In the genomic region with DNA sequence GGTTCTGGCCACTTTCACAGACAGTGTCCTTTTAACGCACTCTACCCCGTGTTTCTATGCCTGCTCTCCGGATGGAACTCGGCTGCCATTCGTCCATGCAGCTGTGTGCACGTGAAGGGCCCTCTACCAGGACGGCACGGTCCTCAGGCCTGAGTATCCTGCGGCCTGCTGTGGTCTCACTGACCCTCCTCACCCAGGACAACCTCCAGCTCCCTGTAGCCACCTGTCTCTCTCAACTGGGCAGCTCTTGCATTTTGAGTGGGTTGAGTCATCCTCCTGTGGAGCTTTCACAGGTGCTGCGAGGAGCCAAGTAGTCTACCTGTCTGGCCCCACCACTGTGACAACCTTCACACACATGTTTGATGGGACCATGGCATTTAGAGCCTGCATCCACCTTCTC, we compare ENCODE assay signal across 27 cellular contexts.
"Had no signal": no experiment of that assay in that cellular context is flagged by ENCODE, and none has a peak within 500 bp of the region (broad histone marks: within the 10 kb centered on the region; RNA-seq: fewer than 3 reads in every experiment).

No MANE protein-coding gene starts in this region.

- H3K27me3 ChIP-seq: foreskin keratinocyte, gastroesophageal sphincter, hepatocyte had no signal

- DNase-seq: dermis blood vessel endothelial cell; dorsolateral prefrontal cortex; effector CD8-positive, alpha-beta T cell; effector memory CD8-positive, alpha-beta T cell; endodermal cell; erythroblast; foreskin keratinocyte; heart left ventricle; hypothalamus; immature natural killer cell; islet precursor cell; kidney; kidney glomerular epithelial cell; left colon; left ventricle myocardium inferior; lower lobe of right lung; mesendoderm; midbrain had no signal

- H3K4me3 ChIP-seq: coronary artery, dorsolateral prefrontal cortex, gastroesophageal sphincter, heart left ventricle, hepatocyte, left ventricle myocardium inferior, lower lobe of right lung had no signal

- H2AFZ ChIP-seq: hepatocyte had no signal

- H3K79me2 ChIP-seq: hepatocyte had no signal

- H3K4me2 ChIP-seq: hepatocyte had no signal

- H3K36me3 ChIP-seq: gastroesophageal sphincter, heart left ventricle, left ventricle myocardium inferior, lower lobe of right lung had no signal

- ATAC-seq: effector memory CD8-positive, alpha-beta T cell; esophagus mucosa; foreskin keratinocyte; gastroesophageal sphincter; heart left ventricle; left colon; left lobe of liver; lower lobe of right lung had no signal

- H3K27ac ChIP-seq: coronary artery, dorsolateral prefrontal cortex, epithelial cell of prostate, foreskin keratinocyte, gastroesophageal sphincter, heart left ventricle, hepatocyte, left ventricle myocardium inferior, lower lobe of right lung had no signal

- H3K9me3 ChIP-seq: gastroesophageal sphincter, heart left ventricle, left ventricle myocardium inferior, lower lobe of right lung had no signal

- H3K4me1 ChIP-seq: foreskin keratinocyte, gastroesophageal sphincter, heart left ventricle, left ventricle myocardium inferior, lower lobe of right lung had no signal

- FAIRE-seq: colon, endometrium, frontal cortex, kidney had no signal
